Comparison of ENCODE assay signal across 8 cellular contexts in genomic region chr20:23200914-23201313, GRCh38.
DNase-seq lines count a peak whose midpoint lies in the region; ATAC-seq, FAIRE-seq and TF ChIP-seq lines count a peak whose summit lies in the region.

No MANE protein-coding gene starts in this region.

- ATAC-seq in GM21786 (IDR thresholded peaks at IDR 0.05; ENCODE audit: unreplicated experiment) = no peak

- no peak overlapping the region for H2BK12ac ChIP-seq in mesenchymal stem cell (ENCODE audit: low read length in 2 of 2)

- H2AK5ac ChIP-seq in mesenchymal stem cell (ENCODE audit: low read length, severe bottlenecking) = no peak overlapping the region

- H3K9me2 ChIP-seq in MM.1S (replicated peaks; ENCODE audit: insufficient read depth, low read length) = no peaks in the 10 kb centered on the region

- no peaks in the 10 kb centered on the region for H3F3A ChIP-seq in MM.1S (ENCODE audit: insufficient read depth, low read length)

- no peak overlapping the region for H4K8ac ChIP-seq in mesenchymal stem cell (ENCODE audit: low read length)

- no peak overlapping the region for H3K27ac Mint-ChIP-seq in nephron

- DNase-seq in MM.1S (no peak), bronchial epithelial cell (ENCODE audit: low read depth) (peak; percentile 66), ecto neural progenitor cell (ENCODE audit: low spot score) (no peak), NCI-H774 (lab: John Stamatoyannopoulos, UW) (no peak), mesenchymal stem cell (no peak)

- H3K14ac ChIP-seq in mesenchymal stem cell (ENCODE audit: low read length in 2 of 2) = no peak overlapping the region

- H3K36me3 ChIP-seq in MM.1S (replicated peaks; ENCODE audit: insufficient read depth, low read length) = no peaks in the 10 kb centered on the region
- no peaks in the 10 kb centered on the region for H3K36me3 ChIP-seq in bronchial epithelial cell (ENCODE audit: control insufficient read depth, insufficient read depth, low read length)
- no peaks in the 10 kb centered on the region for H3K36me3 ChIP-seq in mesenchymal stem cell (ENCODE audit: control insufficient read depth in 1 of 2, insufficient read depth in 2 of 2, low read depth in 1 of 2, low read length in 2 of 2)

- no peak overlapping the region for H3K18ac ChIP-seq in mesenchymal stem cell (ENCODE audit: low read depth in 1 of 2, low read length in 2 of 2)

- H3K9ac ChIP-seq in MM.1S (ENCODE audit: low read length) = no peak overlapping the region
- H3K9ac ChIP-seq in mesenchymal stem cell (ENCODE audit: low read length) = no peak overlapping the region

- no peak overlapping the region for H3K4me3 ChIP-seq in MM.1S (ENCODE audit: low read length)
- H3K4me3 ChIP-seq in bronchial epithelial cell (ENCODE audit: low read depth, low read length) = no peak overlapping the region
- no peak overlapping the region for H3K4me3 ChIP-seq in mesenchymal stem cell (ENCODE audit: insufficient read depth in 1 of 2, low read depth in 1 of 2, low read length in 2 of 2)

- no peak overlapping the region for H3K23ac ChIP-seq in mesenchymal stem cell (ENCODE audit: low read length in 2 of 2)

- FAIRE-seq in bronchial epithelial cell (lab: Jason Lieb, UNC) = peak; percentile 28

- peak; percentile 24; the same call in 1 of the 3 replicates for TF ChIP-seq CTCF in GM12872 (IDR thresholded peaks at IDR 0.05; ENCODE audit: insufficient read depth, low read depth, low read length)
- peak; percentile 20 for TF ChIP-seq CTCF in MM.1S (IDR thresholded peaks at IDR 0.05; ENCODE audit: low read length)
- peak; percentile 83 for TF ChIP-seq CTCF in bronchial epithelial cell (IDR thresholded peaks at IDR 0.05; ENCODE audit: insufficient read depth, low read length, severe bottlenecking)
- TF ChIP-seq CTCF in nephron (IDR thresholded peaks at IDR 0.05; ENCODE audit: unreplicated experiment in 3 of 3) = peak; percentile 8 to 31 (median 24)

- no peak overlapping the region for H3K4ac ChIP-seq in mesenchymal stem cell (ENCODE audit: low read depth in 1 of 2, low read length in 2 of 2)

- H3K9me3 Mint-ChIP-seq in nephron = no peaks in the 10 kb centered on the region

- no peaks in the 10 kb centered on the region for H3K36me3 Mint-ChIP-seq in nephron (ENCODE audit: low read depth)

- peaks cover 16% of the 10 kb centered on the region for H3K4me1 Mint-ChIP-seq in nephron

- no peak overlapping the region for H2BK15ac ChIP-seq in mesenchymal stem cell (ENCODE audit: low read depth, poor library complexity, severe bottlenecking)

- H2BK120ac ChIP-seq in mesenchymal stem cell (ENCODE audit: low read depth, low read length) = no peak overlapping the region

- H3K79me2 ChIP-seq in MM.1S (ENCODE audit: low read length) = no peaks in the 10 kb centered on the region

- H3K27me3 ChIP-seq in MM.1S (replicated peaks; ENCODE audit: insufficient read depth, low read length) (no peaks in the 10 kb centered on the region), bronchial epithelial cell (ENCODE audit: control insufficient read depth, insufficient read depth, low read length) (no peaks in the 10 kb centered on the region), mesenchymal stem cell (ENCODE audit: control insufficient read depth in 1 of 2, insufficient read depth in 1 of 2, low read length in 2 of 2) (no peaks in the 10 kb centered on the region)

- WGBS in mesenchymal stem cell = 47% methylated on average over 6 of the region's 6 CpGs

- peaks cover 39% of the 10 kb centered on the region for H3K27me3 Mint-ChIP-seq in nephron (ENCODE audit: low read depth)

- H3K79me1 ChIP-seq in mesenchymal stem cell (replicated peaks; ENCODE audit: low read length, poor library complexity, severe bottlenecking) = no peaks in the 10 kb centered on the region

- no peak overlapping the region for H4K91ac ChIP-seq in mesenchymal stem cell (ENCODE audit: low read length)

- H3K4me1 ChIP-seq in MM.1S (ENCODE audit: low read length) (no peaks in the 10 kb centered on the region), mesenchymal stem cell (ENCODE audit: control insufficient read depth, insufficient read depth, low read depth, low read length) (peaks cover 6% of the 10 kb centered on the region)

- H3K4me2 ChIP-seq in MM.1S (ENCODE audit: low read depth, low read length) (no peak overlapping the region), mesenchymal stem cell (ENCODE audit: low read length, poor library complexity, severe bottlenecking) (no peak overlapping the region)

- no peaks in the 10 kb centered on the region for H3K9me3 ChIP-seq in MM.1S (replicated peaks; ENCODE audit: insufficient read depth, low read length)
- H3K9me3 ChIP-seq in mesenchymal stem cell (ENCODE audit: control insufficient read depth, low read length) = no peaks in the 10 kb centered on the region

- H2BK5ac ChIP-seq in mesenchymal stem cell (ENCODE audit: low read depth, low read length, poor library complexity, severe bottlenecking) = no peak overlapping the region

- no peak overlapping the region for H3K4me3 Mint-ChIP-seq in nephron

- H4K20me1 ChIP-seq in MM.1S (ENCODE audit: insufficient read depth, low read length) = no peaks in the 10 kb centered on the region

- H2AFZ ChIP-seq in MM.1S (ENCODE audit: low read length) (no peak overlapping the region), mesenchymal stem cell (ENCODE audit: low read depth, low read length) (no peak overlapping the region)

- no peak overlapping the region for H3K27ac ChIP-seq in MM.1S (ENCODE audit: low read length)
- H3K27ac ChIP-seq in mesenchymal stem cell (ENCODE audit: low read length, poor library complexity, severe bottlenecking) = no peak overlapping the region

Comparison
In these comparisons a context has a peak if more than half of its experiments do, and no peak if none do; other contexts are left out.
1. CTCF ChIP-seq: peak in every context shown above with its lines; median percentile 83 in bronchial epithelial cell; 24 in GM12872; 24 in nephron; 20 in MM.1S.